ENCODE assay signal across 8 cellular contexts in the genomic region with DNA sequence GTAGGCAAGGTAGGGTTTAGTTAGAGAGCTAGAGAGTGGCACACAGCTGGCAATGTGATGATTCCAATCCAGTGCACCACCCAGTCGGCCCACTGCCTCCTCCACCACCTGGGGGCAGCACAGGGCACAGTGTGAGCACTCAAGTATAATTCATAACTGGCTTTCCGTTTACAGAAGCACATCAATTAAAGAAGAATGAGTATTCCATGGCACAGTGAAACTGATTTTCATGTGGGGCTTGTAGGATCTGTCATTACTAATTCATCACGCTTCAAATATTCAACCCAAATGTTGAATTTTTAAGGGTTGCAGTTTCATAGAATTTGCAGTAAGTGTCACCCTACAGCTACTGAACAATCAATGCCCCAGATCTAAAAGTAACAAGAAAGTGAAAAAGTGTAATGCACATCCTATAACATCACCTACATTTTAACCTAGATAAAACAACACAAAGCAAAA.
DNase-seq lines count a peak whose midpoint lies in the region; ATAC-seq and TF ChIP-seq lines count a peak whose summit lies in the region.

No MANE protein-coding gene starts in this region.

- no peaks in the 10 kb centered on the region for H3K27me3 ChIP-seq in NT2/D1 (ENCODE audit: insufficient read depth, insufficient read length)
- H3K27me3 ChIP-seq in stomach: peaks cover 0 to 31% (median 0%) of the 10 kb centered on the region in 3 donors

- H3K4me3 ChIP-seq in NT2/D1 (ENCODE audit: insufficient read length, low read depth): no peak overlapping the region
- no peak overlapping the region for H3K4me3 ChIP-seq in stomach

- no peaks in the 10 kb centered on the region for H3K9me3 Mint-ChIP-seq in neural crest cell

- no peak overlapping the region for H3K9ac ChIP-seq in NT2/D1 (ENCODE audit: insufficient read length, low read depth)

- H3K36me3 ChIP-seq in NT2/D1 (ENCODE audit: insufficient read depth, insufficient read length, low read length): no peaks in the 10 kb centered on the region
- H3K36me3 ChIP-seq in stomach: no peaks in the 10 kb centered on the region

- peak; percentile 14 for DNase-seq in CMK (ENCODE audit: low read depth)
- DNase-seq in NT2/D1 (ENCODE audit: low read depth, low spot score): peak; percentile 36
- peak; percentile 67 for DNase-seq in activated T-cell treated with anti-CD3 and anti-CD28 coated beads for 24 hours (ENCODE audit: low read depth)
- DNase-seq in fibroblast of gingiva (ENCODE audit: low read depth): peak; percentile 23
- peak; percentile 72 for DNase-seq in neural crest cell (ENCODE audit: low read depth, low spot score)
- peak; percentile 79 for DNase-seq in stomach

- no peak overlapping the region for H3K27ac Mint-ChIP-seq in neural crest cell (ENCODE audit: unreplicated experiment)

- TF ChIP-seq CTCF in neural crest cell (conservative IDR thresholded peaks at IDR 0.05) (peak; percentile 95), stomach (IDR thresholded peaks at IDR 0.05) (peak in 5 of 7 experiments; percentile 72 to 76 (median 72))

- H3K27me3 Mint-ChIP-seq in neural crest cell (ENCODE audit: low read depth): peaks cover 4% of the 10 kb centered on the region

- no peaks in the 10 kb centered on the region for H3K36me3 Mint-ChIP-seq in neural crest cell (ENCODE audit: low read depth)

- peaks cover 18% of the 10 kb centered on the region for H3K4me1 Mint-ChIP-seq in neural crest cell

- H3K27ac ChIP-seq in stomach: no peak overlapping the region

- H3K4me1 ChIP-seq in NT2/D1 (ENCODE audit: insufficient read depth, insufficient read length): no peaks in the 10 kb centered on the region
- no peaks in the 10 kb centered on the region for H3K4me1 ChIP-seq in stomach

- H3K9me3 ChIP-seq in NT2/D1 (ENCODE audit: insufficient read depth, low read length) (no peaks in the 10 kb centered on the region), stomach (no peaks in the 10 kb centered on the region)

- no peak for TF ChIP-seq EP300 in stomach (IDR thresholded peaks at IDR 0.05)

- no peak overlapping the region for H3K4me3 Mint-ChIP-seq in neural crest cell

- intact Hi-C loops in stomach (cut with DNase I; ENCODE audit: low total_unique reads): loop anchor here (5.0 kb wide), 1 partner anchor 213 kb away; no protein-coding TSS in a partner anchor

- WGBS in stomach, 5 donors: 0 to 2% (median 1%) methylated on average over 3 of the region's 3 CpGs

- ATAC-seq in GM19397 (IDR thresholded peaks at IDR 0.05; ENCODE audit: unreplicated experiment) (peak; percentile 63), HG03558 (IDR thresholded peaks at IDR 0.05; ENCODE audit: extremely low read depth, unreplicated experiment) (peak; percentile 61)

- no peak for TF ChIP-seq POLR2A in stomach (IDR thresholded peaks at IDR 0.05)

Comparison
In these comparisons a context has a peak if more than half of its experiments do, and no peak if none do; other contexts are left out.
1. DNase-seq: peak in every context shown above with its lines; median percentile 79 in stomach; 72 in neural crest cell; 67 in activated T-cell treated with anti-CD3 and anti-CD28 coated beads for 24 hours; 36 in NT2/D1; 23 in fibroblast of gingiva; 14 in CMK.